ENCODE assay signal across 29 cellular contexts in the genomic region with DNA sequence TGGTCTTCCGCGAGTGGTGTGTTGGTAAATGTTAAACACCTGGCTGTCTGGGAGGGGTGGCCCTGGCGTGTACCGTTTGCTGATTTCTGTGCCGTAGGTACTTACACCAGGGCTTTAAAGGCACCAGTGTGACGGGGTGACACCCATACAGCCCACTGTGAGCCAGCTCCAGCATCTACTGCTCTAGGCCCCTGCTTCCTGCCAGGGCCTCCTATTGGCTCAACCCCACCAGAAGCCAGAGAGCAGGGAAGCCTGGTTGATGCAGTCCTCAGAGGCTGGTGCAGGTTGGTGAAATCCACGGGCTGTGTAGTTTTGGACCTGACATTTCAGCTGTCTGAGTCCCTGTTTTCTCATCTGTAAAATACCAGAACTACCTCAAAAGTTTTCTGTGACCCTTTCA.
"Had no signal": no experiment of that assay in that cellular context is flagged by ENCODE, and none has a peak within 500 bp of the region (broad histone marks: within the 10 kb centered on the region; RNA-seq: fewer than 3 reads in every experiment).

No MANE protein-coding gene starts in this region.

- ATAC-seq: esophagus mucosa; left lung; mucosa of descending colon; natural killer cell treated with Interleukin-12 subunit alpha and Interleukin-12 subunit beta and Interleukin-15 and Interleukin-18, amount 100 ng/mL, for 72 hours; pancreas; stimulated activated naive CD8-positive, alpha-beta T cell treated with anti-CD3 and anti-CD28 coated beads, Interleukin-15, Interleukin-2, amounts not matched to agents 100 U/mL and 50 U/mL, for 24 hours; T-helper 17 cell had no signal

- H3K36me3 ChIP-seq: brain microvascular endothelial cell, heart right ventricle, left lung, neutrophil, pancreas, prostate gland, uterus had no signal

- H3K27ac ChIP-seq: brain microvascular endothelial cell, left lung, neutrophil, pancreas, prostate gland, testis had no signal

- H3K4me1 ChIP-seq: left lung, pancreas, prostate gland, testis, uterus had no signal

- DNase-seq: activated CD4-positive, alpha-beta memory T cell treated with anti-CD3 and anti-CD28 coated beads, Interleukin-2, amount 10 ng/mL, durations not matched to agents 7 days and 5 days; activated CD4-positive, alpha-beta T cell treated with anti-CD3 and anti-CD28 coated beads, Interleukin-2, amount 10 ng/mL, durations not matched to agents 7 days and 5 days; activated CD4-positive, CD25-positive, alpha-beta regulatory T cell treated with anti-CD3 and anti-CD28 coated beads, Interleukin-2, amount 50 U/mL, for 72 hours; activated CD8-positive, alpha-beta memory T cell treated with anti-CD3 and anti-CD28 coated beads, Interleukin-2, amount 50 U/mL, for 48 hours; activated gamma-delta T cell; activated naive CD4-positive, alpha-beta T cell treated with anti-CD3 and anti-CD28 coated beads, Interleukin-2, amount 10 ng/mL, durations not matched to agents 7 days and 5 days; activated naive CD8-positive, alpha-beta T cell treated with anti-CD3 and anti-CD28 coated beads, Interleukin-2, amount 10 ng/mL, durations not matched to agents 7 days and 5 days; activated T-cell treated with anti-CD3 and anti-CD28 coated beads, Interleukin-2, amount 50 U/mL, for 24 hours; brain microvascular endothelial cell; endodermal cell; foreskin fibroblast; heart right ventricle; kidney glomerular epithelial cell; left lung; mucosa of descending colon; pancreas; right cardiac atrium; stimulated activated CD4-positive, alpha-beta T cell treated with anti-CD3 and anti-CD28 coated beads, Interleukin-12 subunit alpha, Interleukin-12 subunit beta, amount 100 ng/mL, for 4 hours; stimulated activated CD4-positive, alpha-beta T cell treated with anti-CD3 and anti-CD28 coated beads, Interleukin-4, amount 100 ng/mL, for 1 hour; stimulated activated naive CD8-positive, alpha-beta T cell treated with anti-CD3 and anti-CD28 coated beads, Interleukin-15, Interleukin-2, amounts not matched to agents 100 U/mL and 50 U/mL, for 24 hours; SW 1271; T-helper 17 cell; T1000; testis; uterus had no signal

- H3K27me3 ChIP-seq: brain microvascular endothelial cell, testis, uterus had no signal

- H3K4me3 ChIP-seq: heart right ventricle, left lung, mucosa of descending colon, pancreas, prostate gland, testis, uterus had no signal

- H3K9me3 ChIP-seq: heart right ventricle, left lung, mucosa of descending colon, neutrophil, pancreas, prostate gland, testis, uterus had no signal
